Comparison of ENCODE assay signal across 8 cellular contexts in the genomic region with DNA sequence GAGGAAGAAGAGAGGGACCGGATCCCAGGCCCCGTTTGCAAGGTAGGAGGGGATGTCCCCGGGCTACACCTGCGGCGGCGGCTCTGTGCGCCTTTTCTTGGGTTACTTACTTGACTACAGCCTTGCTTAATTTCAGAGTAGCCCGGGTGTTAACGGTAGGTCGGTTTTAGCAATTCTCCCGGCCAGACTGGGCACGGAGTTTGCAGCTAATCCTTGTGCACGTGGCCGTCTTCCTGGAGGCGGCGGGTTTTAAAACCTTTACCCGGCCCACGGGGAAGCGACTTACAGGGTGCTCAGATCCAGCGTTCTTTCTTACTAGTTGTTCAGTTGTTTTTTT. TPM values are rescaled to one million over a fixed set of nuclear protein-coding genes. Genes with fewer than 3 reads are reported as not detected.
DNase-seq lines count a peak whose midpoint lies in the region; ATAC-seq and TF ChIP-seq lines count a peak whose summit lies in the region.

No MANE protein-coding gene starts in this region.

- H3K27ac ChIP-seq in heart left ventricle (peak overlapping the region; percentile 61 to 92 (median 84)), mesodermal cell (ENCODE audit: low read depth, low read length, severe bottlenecking) (peak overlapping the region; percentile 86)

- TF ChIP-seq POLR2A in heart left ventricle (IDR thresholded peaks at IDR 0.05) = no peak

- H3K9me3 ChIP-seq in heart left ventricle (no peaks in the 10 kb centered on the region), mesodermal cell (ENCODE audit: control insufficient read depth, low read length) (no peaks in the 10 kb centered on the region)

- H3K36me3 ChIP-seq in heart left ventricle (peaks cover 0 to 45% (median 31%) of the 10 kb centered on the region in 9 donors), mesodermal cell (ENCODE audit: control insufficient read depth, insufficient read depth, low read length) (peaks cover 33% of the 10 kb centered on the region)

- peak in 1 of 4 donors; percentile 17 for ATAC-seq in heart left ventricle
- no peak for ATAC-seq in left ventricle myocardium superior
- ATAC-seq in HG03095 (IDR thresholded peaks at IDR 0.05; ENCODE audit: unreplicated experiment) = peak; percentile 11

- intact Hi-C loops in heart left ventricle (cut with DNase I) (loop anchor here in 3 of 10 donors (1.0 to 10.0 kb wide), 5 partner anchors 13 to 911 kb away; a partner anchor contains a TSS), left ventricle myocardium superior (cut with micrococcal nuclease) (no loop called here)

- H3K4me1 ChIP-seq in heart left ventricle (peaks cover 7 to 36% (median 24%) of the 10 kb centered on the region in 12 donors), mesodermal cell (ENCODE audit: control insufficient read depth, insufficient read depth, low read length, poor library complexity, severe bottlenecking) (peaks cover 7% of the 10 kb centered on the region)

- TF ChIP-seq CTCF in heart left ventricle (IDR thresholded peaks at IDR 0.05) = no peak
- no peak for TF ChIP-seq CTCF in astrocyte of the spinal cord (IDR thresholded peaks at IDR 0.05; ENCODE audit: low read depth, low read length)
- TF ChIP-seq CTCF in GM20000 (IDR thresholded peaks at IDR 0.05; ENCODE audit: extremely low read depth, missing control alignments) = no peak

- 0 to 1% (median 0%) methylated on average over 20 of the region's 20 CpGs for WGBS in heart left ventricle, 4 donors
- 0% methylated on average over 12 to 14 of the region's 20 CpGs for WGBS in mesodermal cell (ENCODE audit: insufficient coverage in 2 of 2), 2 experiments

- in situ Hi-C loops in astrocyte of the spinal cord (cut with HindIII; ENCODE audit: low sequenced_read_pairs) = no loop called here

- H3K4me3 ChIP-seq in heart left ventricle (peak overlapping the region; percentile 57 to 97 (median 84)), astrocyte of the spinal cord (ENCODE audit: low read depth, low read length) (peak overlapping the region; percentile 97), mesodermal cell (ENCODE audit: extremely low read depth, insufficient read depth, low read length, poor library complexity, severe bottlenecking) (peak overlapping the region; percentile 82)

- no peaks in the 10 kb centered on the region for H3K27me3 ChIP-seq in heart left ventricle

- DNase-seq in heart left ventricle (no peak), left ventricle myocardium superior (no peak), astrocyte of the spinal cord (ENCODE audit: low read depth, low spot score) (no peak), NCI-H1105 (lab: John Stamatoyannopoulos, UW) (no peak), GM20000 (ENCODE audit: low spot score) (no peak), MV-4-11 (lab: John Stamatoyannopoulos, UW) (no peak)

RNA-seq across cellular contexts. Expression of a gene that starts 0.3 kb away (rescaled TPM):
- 10 to 100 TPM; 10.5 to 19.6 (median 14.5) TPM for total RNA-seq in heart left ventricle
- 10 to 100 TPM; 10.2 to 14.9 TPM for polyA plus RNA-seq in heart left ventricle
- 10.5 TPM for total RNA-seq in left ventricle myocardium superior
- polyA plus RNA-seq in mesodermal cell (2013, experiment 1 of 2) = 34.2 TPM
- polyA plus RNA-seq in mesodermal cell (2013, experiment 2 of 2) = 40.7 TPM

RNA-seq across cellular contexts. Expression of a gene that starts 0.5 kb away (rescaled TPM):
- total RNA-seq in heart left ventricle (10 to 100 TPM; 12.8 to 29.6 (median 22.7) TPM), left ventricle myocardium superior (23.7 TPM)
- polyA plus RNA-seq in heart left ventricle = 10 to 100 TPM; 18.7 to 23.9 TPM
- polyA plus RNA-seq in mesodermal cell (2013, experiment 1 of 2) = 22.5 TPM
- polyA plus RNA-seq in mesodermal cell (2013, experiment 2 of 2) = 23.7 TPM

RNA-seq across cellular contexts. Expression of a gene that starts 13.5 kb away (rescaled TPM):
- total RNA-seq in heart left ventricle (10 to 100 TPM; 35.7 to 60.1 (median 51.1) TPM), left ventricle myocardium superior (54.8 TPM)
- polyA plus RNA-seq in heart left ventricle = 10 to 100 TPM; 38.8 to 46.5 TPM
- polyA plus RNA-seq in mesodermal cell (2013, experiment 1 of 2) = 56.8 TPM
- 61.4 TPM for polyA plus RNA-seq in mesodermal cell (2013, experiment 2 of 2)
